ENCODE assay signal across 8 cellular contexts in the genomic region with DNA sequence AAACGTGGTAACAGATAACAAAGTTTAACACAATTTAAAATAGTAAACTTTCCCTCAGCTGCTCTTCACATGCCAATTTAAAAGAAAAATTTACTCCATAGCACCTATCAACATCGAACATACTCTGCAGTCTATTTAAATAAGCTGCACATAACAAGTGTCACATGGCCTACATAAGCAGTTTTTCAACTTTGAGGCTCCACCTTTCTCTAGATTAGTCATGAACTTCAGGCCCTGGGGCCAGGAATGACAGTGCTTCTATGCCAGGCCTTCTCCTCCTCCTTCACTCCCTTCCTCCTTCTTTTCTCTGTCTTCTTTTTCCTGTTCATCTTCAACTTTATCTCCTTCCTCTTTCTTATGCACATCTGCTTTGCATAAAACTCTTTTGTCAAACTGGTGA.
DNase-seq lines count a peak whose midpoint lies in the region; TF ChIP-seq lines count a peak whose summit lies in the region.
"Not testable (repeated sequence)": the region's sequence is repeated elsewhere in the genome, so short reads cannot be mapped to it uniquely, and the experiment has no call there.

No MANE protein-coding gene starts in this region.

- H3K27me3 ChIP-seq in adipocyte (replicated peaks; ENCODE audit: control insufficient read depth, insufficient read depth, low read length) = not testable (repeated sequence)

- H3K4me3 Mint-ChIP-seq in HFFc6 = not testable (repeated sequence)

- DNase-seq in AG20443 (ENCODE audit: low spot score) = peak; percentile 3
- peak; percentile 6 for DNase-seq in GM04504 (ENCODE audit: low read depth)
- DNase-seq in HFFc6 = peak; percentile 58
- peak; percentile 73 for DNase-seq in M059J (ENCODE audit: low read depth)
- peak; percentile 51 for DNase-seq in RPMI7951 (ENCODE audit: low read depth)
- peak; percentile 12 for DNase-seq in adipocyte (ENCODE audit: low read depth)
- peak; percentile 18 for DNase-seq in fibroblast of peridontal ligament (ENCODE audit: extremely low read depth)
- peak; percentile 8 for DNase-seq in kidney tubule cell (ENCODE audit: low spot score)

- H3K27me3 Mint-ChIP-seq in HFFc6 (ENCODE audit: insufficient read depth) = not testable (repeated sequence)

- H3K27ac Mint-ChIP-seq in HFFc6 = peak overlapping the region; percentile 37

- H3K4me1 ChIP-seq in adipocyte (ENCODE audit: control insufficient read depth, insufficient read depth, low read length) = not testable (repeated sequence)

- H3K4me1 Mint-ChIP-seq in HFFc6 (ENCODE audit: low read depth) = not testable (repeated sequence)

- H3K4me3 ChIP-seq in adipocyte (ENCODE audit: low read length) = not testable (repeated sequence)

- H3K36me3 ChIP-seq in adipocyte (ENCODE audit: control insufficient read depth, insufficient read depth, low read length, severe bottlenecking) = not testable (repeated sequence)

- not testable (repeated sequence) for TF ChIP-seq CTCF in HFFc6 (IDR thresholded peaks at IDR 0.05)

- H3K36me3 Mint-ChIP-seq in HFFc6 (ENCODE audit: low read depth) = not testable (repeated sequence)

- H3K9me3 Mint-ChIP-seq in HFFc6 = not testable (repeated sequence)

- H3K9ac ChIP-seq in adipocyte (ENCODE audit: low read length) = not testable (repeated sequence)

- not testable (repeated sequence) for H3K9me3 ChIP-seq in adipocyte (ENCODE audit: control insufficient read depth, low read length)

Comparison
In these comparisons a context has a peak if more than half of its experiments do, and no peak if none do; other contexts are left out.
1. DNase-seq: peak in every context shown above with its lines; median percentile 73 in M059J; 58 in HFFc6; 51 in RPMI7951; 18 in fibroblast of peridontal ligament; 12 in adipocyte; 8 in kidney tubule cell; 6 in GM04504; 3 in AG20443.